Comparison of ENCODE assay signal across 18 cellular contexts in genomic region chr4:5632043-5632440, GRCh38.
DNase-seq lines count a peak whose midpoint lies in the region; ATAC-seq, FAIRE-seq and TF ChIP-seq lines count a peak whose summit lies in the region.
"Had no signal": no experiment of that assay in that cellular context is flagged by ENCODE, and none has a peak within 500 bp of the region (broad histone marks: within the 10 kb centered on the region; RNA-seq: fewer than 3 reads in every experiment).

No MANE protein-coding gene starts in this region.

- H3K36me3 Mint-ChIP-seq in activated T-cell treated with anti-CD3 and anti-CD28 coated beads, Interleukin-2, amount 50 U/mL, for 4 hours (ENCODE audit: insufficient read depth): no peaks in the 10 kb centered on the region

- no peak overlapping the region for H2BK120ac ChIP-seq in H1 (replicated peaks; ENCODE audit: low read depth, low read length)
- H2BK120ac ChIP-seq in neuronal stem cell (ENCODE audit: low read depth, low read length): no peak overlapping the region

- H2BK5ac ChIP-seq in H1 (ENCODE audit: low read depth, low read length) (peak overlapping the region; percentile 45), neuronal stem cell (ENCODE audit: low read length) (no peak overlapping the region)

- POLR2A ChIA-PET in HepG2 (lab: Yijun Ruan, JAX): no interaction called here
- POLR2A ChIA-PET in H1 (lab: Charles Lee; ENCODE audit: partially characterized antibody): no interaction called here

- no peak overlapping the region for H3K9ac ChIP-seq in HepG2 (ENCODE audit: insufficient read depth, low read depth, low read length)
- no peak overlapping the region for H3K9ac ChIP-seq in H1 (replicated peaks in 1 of 4; ENCODE audit: extremely low read depth in 1 of 4, low read depth in 3 of 4, low read length in 3 of 4)
- H3K9ac ChIP-seq in neuronal stem cell (ENCODE audit: low read depth, low read length, poor library complexity): no peak overlapping the region

- no peak overlapping the region for H4K5ac ChIP-seq in H1 (ENCODE audit: insufficient read length, low read depth, low read length)

- peak overlapping the region; percentile 31; the same call in 1 of the 2 replicates for H2BK12ac ChIP-seq in H1 (ENCODE audit: low read depth, low read length)
- no peak overlapping the region for H2BK12ac ChIP-seq in neuronal stem cell (ENCODE audit: low read length)

- H3K56ac ChIP-seq in H1 (replicated peaks; ENCODE audit: insufficient read length, low read depth, low read length): no peak overlapping the region

- ATAC-seq in HepG2 (no peak), right lobe of liver (no peak)
- ATAC-seq in activated T-cell treated with anti-CD3 and anti-CD28 coated beads, Interleukin-2, amount 50 U/mL, for 4 hours: no peak
- ATAC-seq: A549, HCT116 had no signal

- FAIRE-seq in HepG2 (lab: Jason Lieb, UNC) (no peak), H1 (lab: Jason Lieb, UNC) (no peak)
- FAIRE-seq: A549, H54 had no signal

- H2AFZ ChIP-seq in HepG2 (ENCODE audit: low read length): no peak overlapping the region
- H2AFZ ChIP-seq in H1 (ENCODE audit: low read length): no peak overlapping the region
- H2AFZ ChIP-seq in neuronal stem cell (ENCODE audit: low read length): no peak overlapping the region

- no TSS peak for BruUV-seq in HepG2 (replicated peaks; lab: Mats Ljungman, UMichigan)

- 48% methylated on average over 3 of the region's 4 CpGs for WGBS in HepG2 (ENCODE audit: low lambda C conversion rate)
- WGBS in right lobe of liver (ENCODE audit: insufficient coverage, low coverage, low lambda C conversion rate, missing lambda C conversion rate): 100% methylated on average over 3 of the region's 4 CpGs
- 72% methylated on average over 4 of the region's 4 CpGs; no CpG with 5 or more reads in 1 of the 2 experiments for WGBS in H1 (ENCODE audit: extremely low coverage in 1 of 2, insufficient coverage in 1 of 2, insufficient read length in 1 of 2, insufficient replicate concordance in 2 of 2, low coverage in 1 of 2, low lambda C conversion rate in 2 of 2, missing lambda C conversion rate in 1 of 2), 2 experiments
- WGBS in neuronal stem cell (ENCODE audit: extremely low coverage in 2 of 2, insufficient read length in 2 of 2, insufficient replicate concordance in 1 of 2), 2 donors: no CpG with 5 or more reads among the region's 4 CpGs

- no peak overlapping the region for H3K18ac ChIP-seq in H1 (ENCODE audit: extremely low read depth, low read length)
- H3K18ac ChIP-seq in neuronal stem cell (ENCODE audit: low read length): no peak overlapping the region

- H3K4me3 ChIP-seq in HepG2 (replicated peaks in 1 of 3; ENCODE audit: insufficient read depth in 1 of 3, low read depth in 2 of 3, low read length in 3 of 3) (no peak overlapping the region), right lobe of liver (no peak overlapping the region), H1 (ENCODE audit: extremely low read depth in 1 of 4, insufficient read depth in 2 of 4, low read depth in 3 of 4, low read length in 4 of 4) (no peak overlapping the region), neuronal stem cell (ENCODE audit: low read length in 2 of 2) (no peak overlapping the region), dorsolateral prefrontal cortex (no peak overlapping the region)
- H3K4me3 ChIP-seq: A549 had no signal

- H3K4me2 ChIP-seq in HepG2 (ENCODE audit: low read depth, low read length) (no peak overlapping the region), H1 (ENCODE audit: insufficient read depth in 1 of 2, low read depth in 2 of 2, low read length in 2 of 2) (no peak overlapping the region), neuronal stem cell (ENCODE audit: insufficient read depth, low read length, poor library complexity, severe bottlenecking) (no peak overlapping the region)
- H3K4me2 ChIP-seq: A549 had no signal

- no peaks in the 10 kb centered on the region for H3K79me1 ChIP-seq in H1 (ENCODE audit: low read depth, low read length)
- no peaks in the 10 kb centered on the region for H3K79me1 ChIP-seq in neuronal stem cell (ENCODE audit: low read depth, low read length)

- DNase-seq in HepG2 (ENCODE audit: low spot score) (no peak), right lobe of liver (no peak), H1 (ENCODE audit: low read depth in 1 of 2, low spot score in 2 of 2) (no peak), neuronal stem cell (ENCODE audit: low spot score) (no peak), dorsolateral prefrontal cortex (no peak), midbrain (lab: John Stamatoyannopoulos, UW) (no peak)
- DNase-seq in activated T-cell treated with anti-CD3 and anti-CD28 coated beads, Interleukin-2, amount 50 U/mL, for 4 hours: no peak
- DNase-seq: AML-193; CD4-positive, alpha-beta T cell; DMS153; DMS79; GDM1; HFFc6 had no signal

- CTCF ChIA-PET in HepG2 (lab: Yijun Ruan, JAX; ENCODE audit: low intra/inter-chr PET ratio, low total read pairs) (no interaction called here), H1 (lab: Charles Lee; ENCODE audit: partially characterized antibody) (interaction anchor here (1.1 to 3.2 kb wide), 3 partner anchors 11 to 181 kb away, joined by 3 to 13 read pairs (median 3); no protein-coding TSS in a partner anchor)

- no peak for TF ChIP-seq RAD21 in HepG2 (CRISPR knock-in tag; IDR thresholded peaks at IDR 0.05)
- no peak for TF ChIP-seq RAD21 in H1 (IDR thresholded peaks at IDR 0.05 in 1 of 2, conservative IDR thresholded peaks at IDR 0.05 in 1 of 2; ENCODE audit: low read depth in 2 of 2, low read length in 2 of 2)

- in situ Hi-C loops in HepG2 (cut with HindIII; ENCODE audit: extremely low pct_ligation_motif_present, low pct_unique_long_range_greater_than_20kb): no loop called here

- H3K4ac ChIP-seq in H1 (replicated peaks; ENCODE audit: insufficient read length, low read depth, low read length) (peak overlapping the region; percentile 79), neuronal stem cell (ENCODE audit: low read length) (no peak overlapping the region)

- H2AK5ac ChIP-seq in H1 (ENCODE audit: low read depth, low read length) (peak overlapping the region; percentile 32; the same call in 1 of the 2 replicates), neuronal stem cell (ENCODE audit: low read depth, low read length) (no peak overlapping the region)

- H4K91ac ChIP-seq in H1 (replicated peaks; ENCODE audit: insufficient read length, low read length) (peak overlapping the region; percentile 34), neuronal stem cell (ENCODE audit: low read depth, low read length, poor library complexity) (peak overlapping the region; percentile 27)

- intact Hi-C loops in HepG2 (cut with micrococcal nuclease; ENCODE audit: unreplicated experiment): no loop called here
- intact Hi-C loops in right lobe of liver (cut with DNase I): no loop called here
- intact Hi-C loops in dorsolateral prefrontal cortex (cut with DNase I): no loop called here

- no peak overlapping the region for H3K4me3 Mint-ChIP-seq in activated T-cell treated with anti-CD3 and anti-CD28 coated beads, Interleukin-2, amount 50 U/mL, for 4 hours
- H3K4me3 Mint-ChIP-seq: CD4-positive, alpha-beta T cell; HFFc6 had no signal

- TF ChIP-seq CTCF in HepG2 (CRISPR knock-in tag; IDR thresholded peaks at IDR 0.05) (no peak), right lobe of liver (IDR thresholded peaks at IDR 0.05) (no peak), H1 (IDR thresholded peaks at IDR 0.05; ENCODE audit: control extremely low read depth in 1 of 3, insufficient read depth in 1 of 3, low read depth in 1 of 3, low read length in 3 of 3) (no peak), dorsolateral prefrontal cortex (IDR thresholded peaks at IDR 0.05 in 54 of 56, conservative IDR thresholded peaks at IDR 0.05 in 2 of 56; ENCODE audit: low read depth in 1 of 56, partially characterized antibody in 56 of 56) (no peak)

- no peaks in the 10 kb centered on the region for H3K23me2 ChIP-seq in H1 (ENCODE audit: low read depth, low read length)

- H3K27ac ChIP-seq in HepG2 (ENCODE audit: extremely low read length, insufficient read depth, low read length): no peak overlapping the region
- no peak overlapping the region for H3K27ac ChIP-seq in right lobe of liver
- no peak overlapping the region for H3K27ac ChIP-seq in H1 (ENCODE audit: low read depth, low read length)
- no peak overlapping the region for H3K27ac ChIP-seq in neuronal stem cell (replicated peaks; ENCODE audit: low read length)
- no peak overlapping the region for H3K27ac ChIP-seq in dorsolateral prefrontal cortex
- H3K27ac ChIP-seq: 22Rv1, A549, C4-2B had no signal

- H3K36me3 ChIP-seq in HepG2 (replicated peaks in 1 of 2; ENCODE audit: control insufficient read depth in 1 of 2, insufficient read depth in 2 of 2, low read length in 2 of 2) (no peaks in the 10 kb centered on the region), right lobe of liver (no peaks in the 10 kb centered on the region), H1 (ENCODE audit: control insufficient read depth in 2 of 4, insufficient read depth in 4 of 4, low read length in 3 of 4) (peaks cover 0 to 4% (median 0%) of the 10 kb centered on the region in 4 experiments; a peak in 2 of 8 replicates), neuronal stem cell (replicated peaks in 1 of 2; ENCODE audit: control insufficient read depth in 2 of 2, insufficient read depth in 2 of 2, low read length in 2 of 2) (peaks cover 0 to 3% of the 10 kb centered on the region in 2 donors)

- no peak overlapping the region for H3K23ac ChIP-seq in H1 (ENCODE audit: insufficient read length)
- H3K23ac ChIP-seq in neuronal stem cell (ENCODE audit: low read depth, low read length, poor library complexity): no peak overlapping the region

- no peak overlapping the region for H2BK15ac ChIP-seq in H1 (ENCODE audit: low read length)
- H2BK15ac ChIP-seq in neuronal stem cell (ENCODE audit: low read length): no peak overlapping the region

- H4K20me1 ChIP-seq in HepG2 (ENCODE audit: insufficient read depth, low read length) (no peaks in the 10 kb centered on the region), H1 (replicated peaks in 1 of 2; ENCODE audit: control insufficient read depth in 1 of 2, insufficient read depth in 2 of 2, low read length in 2 of 2) (peaks cover 0 to 2% of the 10 kb centered on the region in 2 experiments)

- no peaks in the 10 kb centered on the region for H3K9me3 ChIP-seq in HepG2 (ENCODE audit: low read length)
- no peaks in the 10 kb centered on the region for H3K9me3 ChIP-seq in right lobe of liver
- H3K9me3 ChIP-seq in H1 (ENCODE audit: insufficient read depth in 2 of 2, low read depth in 1 of 2, low read length in 1 of 2): 0 out of 4 replicates have a peak, but pooled peaks cover 0 to 2% of the 10 kb centered on the region in 2 experiments
- no peaks in the 10 kb centered on the region for H3K9me3 ChIP-seq in neuronal stem cell (replicated peaks in 1 of 2; ENCODE audit: control insufficient read depth in 2 of 2, insufficient read depth in 1 of 2, low read depth in 1 of 2, low read length in 2 of 2)
- H3K9me3 ChIP-seq: A549 had no signal

- H2BK20ac ChIP-seq in H1 (ENCODE audit: low read length): no peak overlapping the region

- H3K79me2 ChIP-seq in HepG2 (ENCODE audit: insufficient read depth, low read length): no peaks in the 10 kb centered on the region
- H3K79me2 ChIP-seq in H1 (ENCODE audit: control insufficient read depth in 1 of 2, insufficient read depth in 2 of 2, low read length in 2 of 2): no peaks in the 10 kb centered on the region

- H3K4me1 ChIP-seq in HepG2 (ENCODE audit: insufficient read depth, low read length): no peaks in the 10 kb centered on the region
- H3K4me1 ChIP-seq in right lobe of liver: no peaks in the 10 kb centered on the region
- peaks cover 0 to 5% (median 1%) of the 10 kb centered on the region in 4 experiments; a peak in 1 of 7 replicates for H3K4me1 ChIP-seq in H1 (replicated peaks in 1 of 4; ENCODE audit: control insufficient read depth in 3 of 4, insufficient read depth in 4 of 4, low read length in 3 of 4)
- H3K4me1 ChIP-seq in neuronal stem cell (ENCODE audit: control insufficient read depth in 2 of 2, insufficient read depth in 1 of 2, low read depth in 1 of 2, low read length in 2 of 2): no peaks in the 10 kb centered on the region

- TF ChIP-seq POLR2A in HepG2 (IDR thresholded peaks at IDR 0.05; ENCODE audit: insufficient read depth in 1 of 2, low read depth in 2 of 2, low read length in 2 of 2): no peak
- no peak for TF ChIP-seq POLR2A in right lobe of liver (IDR thresholded peaks at IDR 0.05)
- no peak for TF ChIP-seq POLR2A in H1 (IDR thresholded peaks at IDR 0.05; ENCODE audit: control extremely low read depth in 1 of 2, low read depth in 2 of 2, low read length in 2 of 2)

- H3K4me1 Mint-ChIP-seq in activated T-cell treated with anti-CD3 and anti-CD28 coated beads, Interleukin-2, amount 50 U/mL, for 4 hours (ENCODE audit: low read depth): no peaks in the 10 kb centered on the region

- no peaks in the 10 kb centered on the region for H3K9me3 Mint-ChIP-seq in activated T-cell treated with anti-CD3 and anti-CD28 coated beads, Interleukin-2, amount 50 U/mL, for 4 hours
- H3K9me3 Mint-ChIP-seq: CD4-positive, alpha-beta T cell; HFFc6 had no signal

- H3K14ac ChIP-seq in H1 (ENCODE audit: insufficient read length) (no peak overlapping the region), neuronal stem cell (ENCODE audit: low read length) (no peak overlapping the region)

- no peaks in the 10 kb centered on the region for H3K27me3 Mint-ChIP-seq in activated T-cell treated with anti-CD3 and anti-CD28 coated beads, Interleukin-2, amount 50 U/mL, for 4 hours (ENCODE audit: low read depth)
- H3K27me3 Mint-ChIP-seq: CD4-positive, alpha-beta T cell had no signal

- TF ChIP-seq EP300 in HepG2 (IDR thresholded peaks at IDR 0.05; ENCODE audit: low read depth in 2 of 2, low read length in 2 of 2) (no peak), HepG2 (CRISPR knock-in tag; IDR thresholded peaks at IDR 0.05; ENCODE audit: borderline replicate concordance) (no peak), H1 (IDR thresholded peaks at IDR 0.05; ENCODE audit: borderline replicate concordance in 1 of 2, low read depth in 2 of 2, low read length in 2 of 2) (no peak)

- H4K8ac ChIP-seq in H1 (ENCODE audit: extremely low read depth, insufficient read depth, low read length) (no peak overlapping the region; the same call in 1 of the 2 replicates), neuronal stem cell (ENCODE audit: low read depth, low read length) (no peak overlapping the region)

- H3K27me3 ChIP-seq in HepG2 (ENCODE audit: control insufficient read depth in 1 of 2, insufficient read depth in 2 of 2, low read length in 2 of 2): no peaks in the 10 kb centered on the region; a peak in 2 of 5 replicates
- H3K27me3 ChIP-seq in right lobe of liver: no peaks in the 10 kb centered on the region
- H3K27me3 ChIP-seq in H1 (replicated peaks in 1 of 4; ENCODE audit: control insufficient read depth in 3 of 4, extremely low read depth in 1 of 4, insufficient read depth in 3 of 4, low read length in 3 of 4): no peaks in the 10 kb centered on the region
- no peaks in the 10 kb centered on the region for H3K27me3 ChIP-seq in neuronal stem cell (ENCODE audit: control insufficient read depth in 3 of 3, insufficient read depth in 3 of 3, low read depth in 1 of 3, low read length in 3 of 3)
- H3K27me3 ChIP-seq in dorsolateral prefrontal cortex: no peaks in the 10 kb centered on the region
